In genomic region chr3:147809206-147809605, GRCh38 we compare ENCODE assay signal across 37 cellular contexts.
"Had no signal": no experiment of that assay in that cellular context is flagged by ENCODE, and none has a peak within 500 bp of the region (broad histone marks: within the 10 kb centered on the region; RNA-seq: fewer than 3 reads in every experiment).

No MANE protein-coding gene starts in this region.

- H3K9me3 Mint-ChIP-seq: activated naive CD4-positive, alpha-beta T cell treated with anti-CD3 and anti-CD28 coated beads, Interleukin-2, amount 50 U/mL, for 24 hours; activated naive CD8-positive, alpha-beta T cell treated with anti-CD3 and anti-CD28 coated beads, Interleukin-2, amount 10 ng/mL, durations not matched to agents 7 days and 5 days; activated naive CD8-positive, alpha-beta T cell treated with anti-CD3 and anti-CD28 coated beads, Interleukin-2, amount 50 U/mL, for 24 hours; activated T-helper 1 cell treated with anti-CD3 and anti-CD28 coated beads, Interleukin-12 subunit alpha, Interleukin-12 subunit beta, Interleukin-2, Interleukin-4 antibody, amounts not matched to agents 30 ng/mL and 10 ng/mL and 1 ng/mL, durations not matched to agents 14 hours and 24 hours and 36 hours had no signal

- H3K36me3 Mint-ChIP-seq: activated naive CD4-positive, alpha-beta T cell treated with anti-CD3 and anti-CD28 coated beads, Interleukin-2, amount 10 ng/mL, durations not matched to agents 7 days and 5 days; activated naive CD4-positive, alpha-beta T cell treated with anti-CD3 and anti-CD28 coated beads, Interleukin-2, amount 50 U/mL, for 24 hours; activated naive CD4-positive, alpha-beta T cell treated with anti-CD3 and anti-CD28 coated beads, Interleukin-2, amount 50 U/mL, for 72 hours; activated naive CD8-positive, alpha-beta T cell; activated naive CD8-positive, alpha-beta T cell treated with anti-CD3 and anti-CD28 coated beads for 36 hours; activated naive CD8-positive, alpha-beta T cell treated with anti-CD3 and anti-CD28 coated beads, Interleukin-2, amount 10 ng/mL, durations not matched to agents 7 days and 5 days; brain had no signal

- H3K27me3 Mint-ChIP-seq: activated naive CD4-positive, alpha-beta T cell treated with anti-CD3 and anti-CD28 coated beads, Interleukin-2, amount 10 ng/mL, durations not matched to agents 7 days and 5 days; activated naive CD4-positive, alpha-beta T cell treated with anti-CD3 and anti-CD28 coated beads, Interleukin-2, amount 50 U/mL, for 24 hours; activated naive CD8-positive, alpha-beta T cell; activated naive CD8-positive, alpha-beta T cell treated with anti-CD3 and anti-CD28 coated beads for 36 hours; activated naive CD8-positive, alpha-beta T cell treated with anti-CD3 and anti-CD28 coated beads, Interleukin-2, amount 10 ng/mL, durations not matched to agents 7 days and 5 days; activated naive CD8-positive, alpha-beta T cell treated with anti-CD3 and anti-CD28 coated beads, Interleukin-2, amount 50 U/mL, for 24 hours; activated T-cell treated with anti-CD3 and anti-CD28 coated beads, Interleukin-2, amount 50 U/mL, for 24 hours; activated T-helper 17 cell treated with anti-CD3 and anti-CD28 coated beads, Interleukin-2, amount 50 U/mL, for 72 hours; brain; central memory CD8-positive, alpha-beta T cell had no signal

- ATAC-seq: activated naive CD4-positive, alpha-beta T cell treated with anti-CD3 and anti-CD28 coated beads, Interleukin-2, amount 50 U/mL, for 72 hours; activated naive CD8-positive, alpha-beta T cell treated with anti-CD3 and anti-CD28 coated beads, Interleukin-2, amount 50 U/mL, for 24 hours; activated T-cell treated with anti-CD3 and anti-CD28 coated beads, Interleukin-2, amount 50 U/mL, for 4 hours; activated T-cell treated with anti-CD3 and anti-CD28 coated beads, Interleukin-2, amount 50 U/mL, for 72 hours; activated T-helper 17 cell treated with anti-CD3 and anti-CD28 coated beads, Interleukin-2, amount 50 U/mL, for 72 hours; body of pancreas had no signal

- H3K4me1 ChIP-seq: adrenal gland, ascending aorta, body of pancreas, breast epithelium had no signal

- H3K4me3 ChIP-seq: adrenal gland, ascending aorta, body of pancreas, breast epithelium, cardiac muscle cell had no signal

- H3K27ac ChIP-seq: adrenal gland, ascending aorta, body of pancreas, brain microvascular endothelial cell, breast epithelium, cardiac muscle cell had no signal

- DNase-seq: activated effector memory CD4-positive, alpha-beta T cell treated with anti-CD3 and anti-CD28 coated beads, Interleukin-2, amount 50 U/mL, for 16 hours; activated effector memory CD4-positive, alpha-beta T cell treated with Interleukin-2 at 50 U/mL for 16 hours; activated gamma-delta T cell; activated gamma-delta T cell treated with Interleukin-2 at 50 U/mL for 16 hours; activated naive CD4-positive, alpha-beta T cell; activated naive CD4-positive, alpha-beta T cell treated with anti-CD3 and anti-CD28 coated beads for 36 hours; activated naive CD4-positive, alpha-beta T cell treated with anti-CD3 and anti-CD28 coated beads, Interleukin-2, amount 10 ng/mL, durations not matched to agents 7 days and 5 days; activated naive CD4-positive, alpha-beta T cell treated with anti-CD3 and anti-CD28 coated beads, Interleukin-2, amount 50 U/mL, for 16 hours; activated naive CD4-positive, alpha-beta T cell treated with Interleukin-2 at 50 U/mL for 16 hours; activated naive CD8-positive, alpha-beta T cell treated with anti-CD3 and anti-CD28 coated beads for 36 hours; activated naive CD8-positive, alpha-beta T cell treated with anti-CD3 and anti-CD28 coated beads, Interleukin-2, amount 10 ng/mL, durations not matched to agents 7 days and 5 days; activated naive CD8-positive, alpha-beta T cell treated with anti-CD3 and anti-CD28 coated beads, Interleukin-2, amount 50 U/mL, for 24 hours; activated T-cell treated with anti-CD3 and anti-CD28 coated beads, Interleukin-2, amount 50 U/mL, for 24 hours; activated T-cell treated with anti-CD3 and anti-CD28 coated beads, Interleukin-2, amount 50 U/mL, for 4 hours; activated T-cell treated with anti-CD3 and anti-CD28 coated beads, Interleukin-2, amount 50 U/mL, for 48 hours; activated T-cell treated with anti-CD3 and anti-CD28 coated beads, Interleukin-2, amount 50 U/mL, for 72 hours; adrenal gland; amniotic stem cell; amygdala; anterior cingulate cortex; aorta; body of pancreas; brain microvascular endothelial cell; caudate nucleus; central memory CD4-positive, alpha-beta T cell; cerebellar nuclear complex had no signal

- H3K27ac Mint-ChIP-seq: activated naive CD4-positive, alpha-beta T cell treated with anti-CD3 and anti-CD28 coated beads for 36 hours; activated naive CD4-positive, alpha-beta T cell treated with anti-CD3 and anti-CD28 coated beads, Interleukin-2, amount 10 ng/mL, durations not matched to agents 7 days and 5 days; activated naive CD4-positive, alpha-beta T cell treated with anti-CD3 and anti-CD28 coated beads, Interleukin-2, amount 50 U/mL, for 24 hours; activated naive CD4-positive, alpha-beta T cell treated with anti-CD3 and anti-CD28 coated beads, Interleukin-2, amount 50 U/mL, for 72 hours; activated naive CD8-positive, alpha-beta T cell; activated naive CD8-positive, alpha-beta T cell treated with anti-CD3 and anti-CD28 coated beads for 36 hours; activated naive CD8-positive, alpha-beta T cell treated with anti-CD3 and anti-CD28 coated beads, Interleukin-2, amount 10 ng/mL, durations not matched to agents 7 days and 5 days; activated naive CD8-positive, alpha-beta T cell treated with anti-CD3 and anti-CD28 coated beads, Interleukin-2, amount 50 U/mL, for 24 hours; activated T-cell treated with anti-CD3 and anti-CD28 coated beads, Interleukin-2, amount 50 U/mL, for 24 hours; activated T-cell treated with anti-CD3 and anti-CD28 coated beads, Interleukin-2, amount 50 U/mL, for 72 hours; activated T-helper 1 cell treated with anti-CD3 and anti-CD28 coated beads, Interleukin-12 subunit alpha, Interleukin-12 subunit beta, Interleukin-2, Interleukin-4 antibody, amounts not matched to agents 30 ng/mL and 10 ng/mL and 1 ng/mL, durations not matched to agents 14 hours and 24 hours and 36 hours; activated T-helper 17 cell treated with anti-CD3 and anti-CD28 coated beads, Interleukin-2, amount 50 U/mL, for 72 hours; activated T-helper 2 cell treated with anti-CD3 and anti-CD28 coated beads, Interferon-gamma antibody, Interleukin-2, Interleukin-4, amounts not matched to agents 10 μg/mL and 5 μg/mL and 100 μg/mL, durations not matched to agents 14 hours and 24 hours and 36 hours; brain had no signal

- H3K4me3 Mint-ChIP-seq: activated naive CD4-positive, alpha-beta T cell treated with anti-CD3 and anti-CD28 coated beads for 36 hours; activated naive CD4-positive, alpha-beta T cell treated with anti-CD3 and anti-CD28 coated beads, Interleukin-2, amount 10 ng/mL, durations not matched to agents 7 days and 5 days; activated naive CD4-positive, alpha-beta T cell treated with anti-CD3 and anti-CD28 coated beads, Interleukin-2, amount 50 U/mL, for 24 hours; activated naive CD8-positive, alpha-beta T cell; activated naive CD8-positive, alpha-beta T cell treated with anti-CD3 and anti-CD28 coated beads for 36 hours; activated naive CD8-positive, alpha-beta T cell treated with anti-CD3 and anti-CD28 coated beads, Interleukin-2, amount 10 ng/mL, durations not matched to agents 7 days and 5 days; activated naive CD8-positive, alpha-beta T cell treated with anti-CD3 and anti-CD28 coated beads, Interleukin-2, amount 50 U/mL, for 24 hours; activated T-cell treated with anti-CD3 and anti-CD28 coated beads, Interleukin-2, amount 50 U/mL, for 24 hours; activated T-cell treated with anti-CD3 and anti-CD28 coated beads, Interleukin-2, amount 50 U/mL, for 4 hours; activated T-cell treated with anti-CD3 and anti-CD28 coated beads, Interleukin-2, amount 50 U/mL, for 72 hours; activated T-helper 1 cell treated with anti-CD3 and anti-CD28 coated beads, Interleukin-12 subunit alpha, Interleukin-12 subunit beta, Interleukin-2, Interleukin-4 antibody, amounts not matched to agents 30 ng/mL and 10 ng/mL and 1 ng/mL, durations not matched to agents 14 hours and 24 hours and 36 hours; activated T-helper 17 cell treated with anti-CD3 and anti-CD28 coated beads, Interleukin-2, amount 50 U/mL, for 72 hours; brain; central memory CD8-positive, alpha-beta T cell had no signal

- H3K9me3 ChIP-seq: adrenal gland, ascending aorta, body of pancreas, breast epithelium had no signal

- H3K36me3 ChIP-seq: adrenal gland, ascending aorta, brain microvascular endothelial cell, breast epithelium, cardiac muscle cell had no signal

- H3K4me1 Mint-ChIP-seq: activated naive CD4-positive, alpha-beta T cell treated with anti-CD3 and anti-CD28 coated beads, Interleukin-2, amount 10 ng/mL, durations not matched to agents 7 days and 5 days; activated naive CD4-positive, alpha-beta T cell treated with anti-CD3 and anti-CD28 coated beads, Interleukin-2, amount 50 U/mL, for 24 hours; activated naive CD8-positive, alpha-beta T cell treated with anti-CD3 and anti-CD28 coated beads for 36 hours; activated naive CD8-positive, alpha-beta T cell treated with anti-CD3 and anti-CD28 coated beads, Interleukin-2, amount 10 ng/mL, durations not matched to agents 7 days and 5 days; activated naive CD8-positive, alpha-beta T cell treated with anti-CD3 and anti-CD28 coated beads, Interleukin-2, amount 50 U/mL, for 24 hours; activated T-helper 17 cell treated with anti-CD3 and anti-CD28 coated beads, Interleukin-2, amount 50 U/mL, for 72 hours; brain; central memory CD8-positive, alpha-beta T cell had no signal

- H3K27me3 ChIP-seq: adrenal gland, ascending aorta, body of pancreas, brain microvascular endothelial cell, breast epithelium, cardiac muscle cell had no signal
